ENCODE assay signal across 6 cellular contexts in genomic region chr1:153536618-153537375, GRCh38.
DNase-seq lines count a peak whose midpoint lies in the region; ATAC-seq and TF ChIP-seq lines count a peak whose summit lies in the region.

No MANE protein-coding gene starts in this region.

- H4K20me1 ChIP-seq in MM.1S (ENCODE audit: insufficient read depth, low read length): no peaks in the 10 kb centered on the region

- H3K4me3 ChIP-seq in MM.1S (ENCODE audit: low read length) (peak overlapping the region; percentile 68), retinal pigment epithelial cell (ENCODE audit: low read length) (peak overlapping the region; percentile 81)

- H3K79me2 ChIP-seq in MM.1S (ENCODE audit: low read length): no peaks in the 10 kb centered on the region

- H3K27me3 ChIP-seq in MM.1S (replicated peaks; ENCODE audit: insufficient read depth, low read length): no peaks in the 10 kb centered on the region

- no peaks in the 10 kb centered on the region for H3K9me2 ChIP-seq in MM.1S (replicated peaks; ENCODE audit: insufficient read depth, low read length)

- H3K27ac ChIP-seq in MM.1S (ENCODE audit: low read length): no peak overlapping the region

- peak overlapping the region; percentile 35; the same call in 1 of the 2 replicates for H3K9ac ChIP-seq in MM.1S (ENCODE audit: low read length)

- H3K4me2 ChIP-seq in MM.1S (ENCODE audit: low read depth, low read length): peak overlapping the region; percentile 96

- no peaks in the 10 kb centered on the region for H3K36me3 ChIP-seq in MM.1S (replicated peaks; ENCODE audit: insufficient read depth, low read length)

- ATAC-seq in HG03565 (IDR thresholded peaks at IDR 0.05; ENCODE audit: unreplicated experiment) (no peak), HG03342 (IDR thresholded peaks at IDR 0.05; ENCODE audit: unreplicated experiment) (no peak)

- DNase-seq in MM.1S: no peak
- DNase-seq in retinal pigment epithelial cell (ENCODE audit: low read depth): no peak
- no peak for DNase-seq in T1000 (lab: John Stamatoyannopoulos, UW)

- no peaks in the 10 kb centered on the region for H3K9me3 Mint-ChIP-seq in dendritic cell treated with granulocyte-macrophage colony-stimulating factor and Interleukin-4, amounts not matched to agents 40 ng/mL and 50 ng/mL, for 4 days

- TF ChIP-seq CTCF in MM.1S (IDR thresholded peaks at IDR 0.05; ENCODE audit: low read length) (no peak), retinal pigment epithelial cell (conservative IDR thresholded peaks at IDR 0.05; ENCODE audit: low read depth, low read length) (no peak)

- peak overlapping the region; percentile 96 for H2AFZ ChIP-seq in MM.1S (ENCODE audit: low read length)

- H3F3A ChIP-seq in MM.1S (ENCODE audit: insufficient read depth, low read length): no peaks in the 10 kb centered on the region

- H3K4me3 Mint-ChIP-seq in dendritic cell treated with granulocyte-macrophage colony-stimulating factor and Interleukin-4, amounts not matched to agents 40 ng/mL and 50 ng/mL, for 4 days: peak overlapping the region; percentile 95

- H3K4me1 ChIP-seq in MM.1S (ENCODE audit: low read length): peaks cover 15% of the 10 kb centered on the region

- peaks cover 88% of the 10 kb centered on the region for H3K4me1 Mint-ChIP-seq in dendritic cell treated with granulocyte-macrophage colony-stimulating factor and Interleukin-4, amounts not matched to agents 40 ng/mL and 50 ng/mL, for 4 days (ENCODE audit: low read depth)

- intact Hi-C loops in dendritic cell treated with granulocyte-macrophage colony-stimulating factor and Interleukin-4, amounts not matched to agents 40 ng/mL and 50 ng/mL, for 4 days (cut with micrococcal nuclease): no loop called here

- H3K36me3 Mint-ChIP-seq in dendritic cell treated with granulocyte-macrophage colony-stimulating factor and Interleukin-4, amounts not matched to agents 40 ng/mL and 50 ng/mL, for 4 days (ENCODE audit: low read depth): peaks cover 42% of the 10 kb centered on the region

- H3K27me3 Mint-ChIP-seq in dendritic cell treated with granulocyte-macrophage colony-stimulating factor and Interleukin-4, amounts not matched to agents 40 ng/mL and 50 ng/mL, for 4 days: no peaks in the 10 kb centered on the region

- peak overlapping the region; percentile 91 for H3K27ac Mint-ChIP-seq in dendritic cell treated with granulocyte-macrophage colony-stimulating factor and Interleukin-4, amounts not matched to agents 40 ng/mL and 50 ng/mL, for 4 days

- H3K9me3 ChIP-seq in MM.1S (replicated peaks; ENCODE audit: insufficient read depth, low read length): no peaks in the 10 kb centered on the region
